16 cellular contexts compared by ENCODE assay signal in genomic region chr11:63907808-63908530, GRCh38. TPM values are rescaled to one million over a fixed set of nuclear protein-coding genes. Genes with fewer than 3 reads are reported as not detected.
DNase-seq lines count a peak whose midpoint lies in the region; ATAC-seq and TF ChIP-seq lines count a peak whose summit lies in the region.
"Had no signal": no experiment of that assay in that cellular context is flagged by ENCODE, and none has a peak within 500 bp of the region (broad histone marks: within the 10 kb centered on the region; RNA-seq: fewer than 3 reads in every experiment).

No MANE protein-coding gene starts in this region.

- no peak overlapping the region for H4K5ac ChIP-seq in IMR-90 (ENCODE audit: low read depth, low read length)

- no peak for TF ChIP-seq POLR2A in IMR-90 (IDR thresholded peaks at IDR 0.05; ENCODE audit: low read depth, low read length)

- no peak overlapping the region for H3K4me3 ChIP-seq in A673 (ENCODE audit: low read depth, low read length, poor library complexity, severe bottlenecking)
- H3K4me3 ChIP-seq in IMR-90 (ENCODE audit: insufficient read depth, low read depth, low read length): no peak overlapping the region
- H3K4me3 ChIP-seq: colonic mucosa, psoas muscle had no signal

- in situ Hi-C loops in IMR-90 (cut with MboI; ENCODE audit: low sequenced_read_pairs): no loop called here

- H3K79me1 ChIP-seq in IMR-90 (ENCODE audit: low read depth in 1 of 2, low read length in 2 of 2): peaks cover 0 to 3% of the 10 kb centered on the region in 2 experiments; a peak in 2 of 4 replicates

- H3K23ac ChIP-seq in IMR-90 (ENCODE audit: low read depth, low read length): no peak overlapping the region

- no peak overlapping the region for H2BK20ac ChIP-seq in IMR-90 (ENCODE audit: low read depth, low read length)

- no peaks in the 10 kb centered on the region for H3K27me3 ChIP-seq in A673 (replicated peaks; ENCODE audit: insufficient read depth, low read depth, low read length, poor library complexity)
- H3K27me3 ChIP-seq in IMR-90 (ENCODE audit: control insufficient read depth, insufficient read depth, low read length): no peaks in the 10 kb centered on the region
- H3K27me3 ChIP-seq: colonic mucosa had no signal

- H2AK5ac ChIP-seq in IMR-90 (ENCODE audit: low read depth, low read length): no peak overlapping the region

- no peak overlapping the region for H3K56ac ChIP-seq in IMR-90 (ENCODE audit: extremely low read depth, insufficient read depth, low read length)

- H3K27ac Mint-ChIP-seq in glutamatergic neuron (ENCODE audit: unreplicated experiment): peak overlapping the region; percentile 22
- H3K27ac Mint-ChIP-seq: activated CD8-positive, alpha-beta T cell treated with anti-CD3 and anti-CD28 coated beads, Interleukin-2, amount 10 ng/mL, durations not matched to agents 7 days and 5 days; activated T-helper 2 cell treated with anti-CD3 and anti-CD28 coated beads, Interferon-gamma antibody, Interleukin-2, Interleukin-4, amounts not matched to agents 10 μg/mL and 5 μg/mL and 100 μg/mL, durations not matched to agents 14 hours and 24 hours and 36 hours had no signal

- H3K4me1 ChIP-seq in A673 (ENCODE audit: insufficient read depth, low read length, poor library complexity, severe bottlenecking) (peaks cover 10% of the 10 kb centered on the region), IMR-90 (ENCODE audit: control insufficient read depth, insufficient read depth, low read length) (no peaks in the 10 kb centered on the region)
- H3K4me1 ChIP-seq: colonic mucosa, psoas muscle had no signal

- no peak overlapping the region for H3K18ac ChIP-seq in IMR-90 (ENCODE audit: low read depth, low read length)

- BruUV-seq in A673 (replicated peaks; lab: Mats Ljungman, UMichigan): no TSS peak
- no TSS peak for BruUV-seq in IMR-90 (replicated peaks; lab: Mats Ljungman, UMichigan)

- dilution Hi-C loops in IMR-90 (cut with HindIII; ENCODE audit: low sequenced_read_pairs, unreplicated experiment): no loop called here

- peaks cover 27% of the 10 kb centered on the region for H3K27me3 Mint-ChIP-seq in glutamatergic neuron (ENCODE audit: unreplicated experiment)

- no peak overlapping the region for H3K14ac ChIP-seq in IMR-90 (replicated peaks; ENCODE audit: low read depth, low read length)

- H3K4ac ChIP-seq in IMR-90 (ENCODE audit: low read depth, low read length): no peak overlapping the region

- intact Hi-C loops in A673 (cut with micrococcal nuclease; ENCODE audit: unreplicated experiment): no loop called here
- intact Hi-C loops in IMR-90 (cut with micrococcal nuclease): no loop called here

- H2AK9ac ChIP-seq in IMR-90 (replicated peaks; ENCODE audit: low read depth, low read length, poor library complexity): peak overlapping the region; percentile 47

- H3K9ac ChIP-seq in IMR-90 (ENCODE audit: low read depth, low read length): no peak overlapping the region

- no peak overlapping the region for H4K91ac ChIP-seq in IMR-90 (ENCODE audit: insufficient read depth, low read depth, low read length)

- H3K4me3 Mint-ChIP-seq in glutamatergic neuron (ENCODE audit: unreplicated experiment): no peak overlapping the region
- H3K4me3 Mint-ChIP-seq: activated CD8-positive, alpha-beta T cell treated with anti-CD3 and anti-CD28 coated beads, Interleukin-2, amount 10 ng/mL, durations not matched to agents 7 days and 5 days had no signal

- DNase-seq in A673 (ENCODE audit: low spot score) (no peak), IMR-90 (no peak), glutamatergic neuron (no peak), omental fat pad (ENCODE audit: low spot score) (no peak), NCI-H748 treated with DMSO at 0.1 percent for 48 hours (lab: John Stamatoyannopoulos, UW) (no peak), GM03348 (ENCODE audit: low spot score) (no peak), NCI-H1694 (lab: John Stamatoyannopoulos, UW) (no peak)
- no peak for DNase-seq in activated CD8-positive, alpha-beta memory T cell treated with anti-CD3 and anti-CD28 coated beads, Interleukin-2, amount 50 U/mL, for 4 hours
- DNase-seq: activated CD8-positive, alpha-beta T cell treated with anti-CD3 and anti-CD28 coated beads, Interleukin-2, amount 10 ng/mL, durations not matched to agents 7 days and 5 days; Calu3; colonic mucosa; NCI-H1092; stimulated activated CD4-positive, alpha-beta T cell treated with anti-CD3 and anti-CD28 coated beads, Interleukin-15, amount 100 ng/mL, for 24 hours had no signal

- CTCF ChIA-PET in A673 (lab: Charles Lee): no interaction called here
- CTCF ChIA-PET in IMR-90 (lab: Yijun Ruan, JAX): no interaction called here

- TF ChIP-seq CTCF in A673 (conservative IDR thresholded peaks at IDR 0.05; ENCODE audit: low read depth, low read length) (0 out of 2 replicates have a peak, but pooled peaks have one; percentile 19), IMR-90 (conservative IDR thresholded peaks at IDR 0.05; ENCODE audit: low read depth, low read length) (no peak), glutamatergic neuron (IDR thresholded peaks at IDR 0.05; ENCODE audit: partially characterized antibody, unreplicated experiment) (no peak), omental fat pad (IDR thresholded peaks at IDR 0.05) (no peak)

- H3K4me2 ChIP-seq in IMR-90 (ENCODE audit: low read depth, low read length): no peak overlapping the region

- no peak for TF ChIP-seq RAD21 in IMR-90 (IDR thresholded peaks at IDR 0.05; ENCODE audit: low read length)

- no peaks in the 10 kb centered on the region for H3K36me3 Mint-ChIP-seq in glutamatergic neuron (ENCODE audit: unreplicated experiment)

- no peak overlapping the region for H2AFZ ChIP-seq in IMR-90 (replicated peaks; ENCODE audit: low read length, poor library complexity)

- no peaks in the 10 kb centered on the region for H3K9me3 ChIP-seq in A673 (ENCODE audit: low read depth, low read length, poor library complexity, severe bottlenecking)
- no peaks in the 10 kb centered on the region for H3K9me3 ChIP-seq in IMR-90 (ENCODE audit: control insufficient read depth, insufficient read depth, low read length)
- H3K9me3 ChIP-seq: colonic mucosa, psoas muscle had no signal

- H2BK5ac ChIP-seq in IMR-90 (ENCODE audit: low read depth, low read length, poor library complexity, severe bottlenecking): no peak overlapping the region

- peaks cover 27% of the 10 kb centered on the region for H3K9me3 Mint-ChIP-seq in glutamatergic neuron (ENCODE audit: unreplicated experiment)
- H3K9me3 Mint-ChIP-seq: activated T-helper 2 cell treated with anti-CD3 and anti-CD28 coated beads, Interferon-gamma antibody, Interleukin-2, Interleukin-4, amounts not matched to agents 10 μg/mL and 5 μg/mL and 100 μg/mL, durations not matched to agents 14 hours and 24 hours and 36 hours had no signal

- H3K4me1 Mint-ChIP-seq in glutamatergic neuron (ENCODE audit: low read depth, unreplicated experiment): peaks cover 35% of the 10 kb centered on the region

- no peak overlapping the region for H4K8ac ChIP-seq in IMR-90 (ENCODE audit: low read depth in 2 of 2, low read length in 2 of 2)

- no peaks in the 10 kb centered on the region for H3K9me1 ChIP-seq in IMR-90 (ENCODE audit: insufficient read depth, low read length)

- WGBS in IMR-90 (ENCODE audit: extremely low coverage in 2 of 2, insufficient read length in 1 of 2), 2 experiments: 100% methylated on average over 1 of the region's 21 CpGs; no CpG with 5 or more reads in 1 of the 2 experiments

- H3K27ac ChIP-seq in A673 (ENCODE audit: low read depth, low read length, poor library complexity, severe bottlenecking): no peak overlapping the region
- no peak overlapping the region for H3K27ac ChIP-seq in IMR-90 (ENCODE audit: insufficient read depth, low read length)
- H3K27ac ChIP-seq: colonic mucosa, epithelial cell of prostate, psoas muscle had no signal

- H2BK15ac ChIP-seq in IMR-90 (ENCODE audit: low read depth, low read length): no peak overlapping the region

- H3K36me3 ChIP-seq in A673 (ENCODE audit: insufficient read depth, low read length, poor library complexity, severe bottlenecking) (peaks cover 28% of the 10 kb centered on the region), IMR-90 (ENCODE audit: control insufficient read depth, insufficient read depth, low read length) (peaks cover 50% of the 10 kb centered on the region)

- POLR2A ChIA-PET in A673 (lab: Charles Lee; ENCODE audit: low non-redundant PET): no interaction called here
- POLR2A ChIA-PET in IMR-90 (lab: Charles Lee; ENCODE audit: unreplicated experiment): no interaction called here

- no peak overlapping the region for H2BK120ac ChIP-seq in IMR-90 (ENCODE audit: low read depth, low read length)

- no peaks in the 10 kb centered on the region; the same call in none of the 2 replicates for H4K20me1 ChIP-seq in IMR-90 (ENCODE audit: insufficient read depth, low read length)

- ATAC-seq in IMR-90 (ENCODE audit: low read depth) (no peak), omental fat pad (ENCODE audit: low FRiP score) (peak; percentile 2)
- ATAC-seq: activated CD8-positive, alpha-beta T cell treated with anti-CD3 and anti-CD28 coated beads, Interleukin-2, amount 10 ng/mL, durations not matched to agents 7 days and 5 days had no signal

TF ChIP-seq in IMR-90, 13 proteins besides CTCF, POLR2A, EP300 and RAD21 (continues in another document):
- no peak for TF ChIP-seq NFE2L2 (IDR thresholded peaks at IDR 0.05; ENCODE audit: low read depth, low read length)
- TF ChIP-seq CHD1 (IDR thresholded peaks at IDR 0.05; ENCODE audit: low read depth, low read length): no peak
- TF ChIP-seq SMC3 (IDR thresholded peaks at IDR 0.05; ENCODE audit: low read depth, low read length): no peak
- TF ChIP-seq RFX5 (IDR thresholded peaks at IDR 0.05; ENCODE audit: low read depth, low read length): no peak
- no peak for TF ChIP-seq MXI1 (IDR thresholded peaks at IDR 0.05; ENCODE audit: borderline replicate concordance, low read depth, low read length)

RNA-seq across cellular contexts. Expression of gene RCOR2, which starts 9.0 kb away (rescaled TPM):
- 3.9 and 7.6 TPM in 2 replicates for total RNA-seq in A673 (2021)
- 0.56 and 0.90 TPM in 2 replicates for total RNA-seq in IMR-90 (2012; rRNA removed)
- 2.0 and 2.4 TPM in 2 replicates for polyA plus RNA-seq in IMR-90 (2012; rRNA removed)
- 1.9 and 2.9 TPM in 2 replicates for polyA plus RNA-seq in IMR-90 (2012; cell fraction: cytosol; rRNA removed)
- 5.0 and 5.7 TPM in 2 replicates for polyA plus RNA-seq in IMR-90 (2012; cell fraction: nucleus; rRNA removed; ENCODE audit: low replicate concordance)
- 286 TPM for total RNA-seq in glutamatergic neuron (ENCODE audit: unreplicated experiment)
- under 1 TPM in 1 of 4 donors, not detected in 3; 0.32 TPM for total RNA-seq in omental fat pad

RNA-seq across cellular contexts. Expression of gene NAA40, which starts 30.8 kb away (rescaled TPM):
- 44.8 and 51.2 TPM in 2 replicates for total RNA-seq in A673 (2021)
- total RNA-seq in IMR-90 (2012; rRNA removed): 8.9 and 15.2 TPM in 2 replicates
- 23.1 and 24.7 TPM in 2 replicates for polyA plus RNA-seq in IMR-90 (2012; rRNA removed)
- polyA plus RNA-seq in IMR-90 (2012; cell fraction: cytosol; rRNA removed): 10.1 and 11.0 TPM in 2 replicates
- polyA plus RNA-seq in IMR-90 (2012; cell fraction: nucleus; rRNA removed; ENCODE audit: low replicate concordance): 61.6 and 108 TPM in 2 replicates
- total RNA-seq in glutamatergic neuron (ENCODE audit: unreplicated experiment): 68.0 TPM
- 10 to 100 TPM in 2 of 4 donors, 1 to 10 TPM in 2; 5.4 to 14.5 (median 8.2) TPM for total RNA-seq in omental fat pad

Comparison
In these comparisons a context has a peak if more than half of its experiments do, and no peak if none do; other contexts are left out.
1. RNA of gene RCOR2, which starts 9.0 kb away (total RNA-seq): 286 TPM in glutamatergic neuron (single experiment); 3.9 to 7.6 TPM in A673, 0.56 to 0.90 TPM in IMR-90 and 0.32 TPM in omental fat pad; every median in the first group is over 10 times any median in the second.